1 cellular context compared by ENCODE assay signal in the genomic region with DNA sequence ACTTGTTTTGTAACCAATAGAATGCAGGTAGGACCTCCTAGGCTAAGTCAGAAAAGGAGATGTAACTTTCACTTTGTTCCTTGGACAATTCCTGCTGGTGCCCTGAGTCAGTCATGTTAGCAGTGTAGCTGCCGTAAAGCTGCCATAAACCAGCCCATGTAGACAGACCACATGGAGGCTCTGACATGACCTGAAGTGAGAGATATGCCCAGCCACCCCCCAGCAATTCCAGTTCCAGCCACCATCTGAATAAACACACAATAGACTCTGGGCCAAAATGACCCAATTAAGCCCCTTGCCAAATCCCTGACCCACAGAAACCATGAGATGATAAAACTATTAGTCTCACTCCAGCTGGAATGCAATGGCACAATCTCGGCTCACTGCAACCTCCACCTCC.
A peak's percentile ranks its signal among the peaks of the same experiment; 100 is the strongest.
TF ChIP-seq lines count a peak whose summit lies in the region.

No MANE protein-coding gene starts in this region.

TF ChIP-seq in IMR-90, 13 proteins besides CTCF, POLR2A, EP300 and RAD21 (continued from another document):
- TF ChIP-seq, protein P1, sequence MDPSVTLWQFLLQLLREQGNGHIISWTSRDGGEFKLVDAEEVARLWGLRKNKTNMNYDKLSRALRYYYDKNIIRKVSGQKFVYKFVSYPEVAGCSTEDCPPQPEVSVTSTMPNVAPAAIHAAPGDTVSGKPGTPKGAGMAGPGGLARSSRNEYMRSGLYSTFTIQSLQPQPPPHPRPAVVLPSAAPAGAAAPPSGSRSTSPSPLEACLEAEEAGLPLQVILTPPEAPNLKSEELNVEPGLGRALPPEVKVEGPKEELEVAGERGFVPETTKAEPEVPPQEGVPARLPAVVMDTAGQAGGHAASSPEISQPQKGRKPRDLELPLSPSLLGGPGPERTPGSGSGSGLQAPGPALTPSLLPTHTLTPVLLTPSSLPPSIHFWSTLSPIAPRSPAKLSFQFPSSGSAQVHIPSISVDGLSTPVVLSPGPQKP (IDR thresholded peaks at IDR 0.05; ENCODE audit: borderline replicate concordance, low read depth, low read length): no peak
- TF ChIP-seq SMC3 (IDR thresholded peaks at IDR 0.05; ENCODE audit: low read depth, low read length): no peak
- peak; percentile 62 for TF ChIP-seq CEBPB (IDR thresholded peaks at IDR 0.05; ENCODE audit: low read depth, low read length)
- TF ChIP-seq, protein P2, sequence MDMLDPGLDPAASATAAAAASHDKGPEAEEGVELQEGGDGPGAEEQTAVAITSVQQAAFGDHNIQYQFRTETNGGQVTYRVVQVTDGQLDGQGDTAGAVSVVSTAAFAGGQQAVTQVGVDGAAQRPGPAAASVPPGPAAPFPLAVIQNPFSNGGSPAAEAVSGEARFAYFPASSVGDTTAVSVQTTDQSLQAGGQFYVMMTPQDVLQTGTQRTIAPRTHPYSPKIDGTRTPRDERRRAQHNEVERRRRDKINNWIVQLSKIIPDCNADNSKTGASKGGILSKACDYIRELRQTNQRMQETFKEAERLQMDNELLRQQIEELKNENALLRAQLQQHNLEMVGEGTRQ (IDR thresholded peaks at IDR 0.05; ENCODE audit: low read depth, low read length): peak; percentile 48
- no peak for TF ChIP-seq FOS (IDR thresholded peaks at IDR 0.05; ENCODE audit: low read depth, low read length)
- no peak for TF ChIP-seq CHD1 (IDR thresholded peaks at IDR 0.05; ENCODE audit: low read depth, low read length)
- TF ChIP-seq BHLHE40 (IDR thresholded peaks at IDR 0.05; ENCODE audit: low read depth, low read length): no peak
- no peak for TF ChIP-seq NFE2L2 (IDR thresholded peaks at IDR 0.05; ENCODE audit: low read depth, low read length)
- no peak for TF ChIP-seq RCOR1 (IDR thresholded peaks at IDR 0.05; ENCODE audit: insufficient replicate concordance, low read length)
- TF ChIP-seq MAFK (IDR thresholded peaks at IDR 0.05; ENCODE audit: low read depth, low read length): no peak; the same call in 1 of the 2 replicates
- no peak for TF ChIP-seq RFX5 (IDR thresholded peaks at IDR 0.05; ENCODE audit: low read depth, low read length)
